In the genomic region with DNA sequence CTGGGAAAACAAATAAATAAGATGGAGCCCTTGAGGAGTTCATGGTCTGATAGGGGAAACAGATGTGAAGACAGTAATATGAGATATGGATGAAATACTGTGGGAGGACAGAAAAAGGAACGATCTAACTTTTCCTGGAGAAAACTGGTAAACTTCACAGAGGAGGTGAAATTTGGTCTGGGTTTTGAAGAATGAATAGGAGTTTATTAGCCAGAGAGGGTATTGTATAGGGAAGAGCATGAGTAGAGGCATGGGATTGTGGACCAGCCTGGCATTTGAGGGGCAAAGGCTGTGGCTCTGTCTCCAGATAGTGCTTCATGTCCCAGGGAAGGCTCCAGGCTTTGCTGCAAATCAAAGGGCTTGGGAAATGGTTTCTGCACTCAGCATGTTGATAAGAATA, we compare ENCODE assay signal across 11 cellular contexts. TPM values are rescaled to one million over a fixed set of nuclear protein-coding genes. Genes with fewer than 3 reads are reported as not detected.
"Had no signal": no experiment of that assay in that cellular context is flagged by ENCODE, and none has a peak within 500 bp of the region (broad histone marks: within the 10 kb centered on the region; RNA-seq: fewer than 3 reads in every experiment).

No MANE protein-coding gene starts in this region.

- H3K4me3 ChIP-seq: GM23248, GM23338, HAP-1 had no signal

- H3K9me3 ChIP-seq: HAP-1 had no signal

- H3K27ac Mint-ChIP-seq: GM23338, H9, HFFc6 had no signal

- DNase-seq: GM23248, GOT3, H7, H9, HCEC 1CT, HFFc6 had no signal

- H3K4me2 ChIP-seq: GM23338 had no signal

- H3K9ac ChIP-seq: GM23248 had no signal

- H2AFZ ChIP-seq: GM23248, GM23338 had no signal

- ATAC-seq: GM23338, HCT116 had no signal

- H3K9me3 Mint-ChIP-seq: GM23338, H9, HFFc6 had no signal

- H3K36me3 ChIP-seq: HAP-1 had no signal

- H3K4me1 ChIP-seq: HAP-1 had no signal

- H3K27ac ChIP-seq: GM23248 had no signal

- H3K4me3 Mint-ChIP-seq: GM23338, H9, HFFc6 had no signal

RNA-seq across cellular contexts. Expression of gene LPO, which starts 1.6 kb away (rescaled TPM):
- total RNA-seq: GM23248, H4, H7, HFFc6 had no signal

RNA-seq across cellular contexts. Expression of gene MPO, which starts 40.7 kb away (rescaled TPM):
- total RNA-seq: GM23248, GM23338, H4, H7, H9, HFFc6 had no signal
- polyA plus RNA-seq: GM23248 had no signal

RNA-seq across cellular contexts. Expression of gene EPX, which starts 47.5 kb away (rescaled TPM):
- total RNA-seq: GM23248, H1, H7, H9, HFFc6 had no signal
- polyA plus RNA-seq: GM23248, GM23338, H1 had no signal
